In the genomic region with DNA sequence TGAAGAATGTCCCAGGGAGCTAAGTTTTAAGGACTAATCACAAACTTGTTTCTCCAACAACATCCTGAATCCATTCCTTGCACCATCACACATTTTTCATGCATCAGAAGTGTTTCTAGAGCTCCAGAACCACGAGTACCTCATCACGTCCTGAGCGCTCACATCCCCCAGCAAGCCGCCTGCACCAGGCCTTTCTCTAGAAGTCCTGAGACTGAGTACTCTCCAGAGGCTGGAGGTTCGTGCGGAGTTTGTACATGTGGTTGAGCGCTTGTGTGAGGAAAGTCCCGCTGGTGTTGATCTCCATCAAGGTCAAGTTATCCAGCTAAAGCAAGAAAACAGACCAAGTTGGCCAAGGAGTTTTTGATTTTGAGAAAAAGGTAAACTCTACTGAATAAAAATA, we compare ENCODE assay signal across 18 cellular contexts.
"Had no signal": no experiment of that assay in that cellular context is flagged by ENCODE, and none has a peak within 500 bp of the region (broad histone marks: within the 10 kb centered on the region; RNA-seq: fewer than 3 reads in every experiment).

No MANE protein-coding gene starts in this region.

- H3K4me1 ChIP-seq: neural progenitor cell, uterus had no signal

- H3K27me3 ChIP-seq: left lung, neural progenitor cell, sigmoid colon, uterus had no signal

- H3K9me3 ChIP-seq: left lung, sigmoid colon, uterus had no signal

- ATAC-seq: activated CD8-positive, alpha-beta T cell treated with anti-CD3 and anti-CD28 coated beads, Interleukin-2, amount 10 ng/mL, durations not matched to agents 7 days and 5 days; left lung; naive thymus-derived CD8-positive, alpha-beta T cell; stimulated activated naive B cell treated with anti-CD40 and anti-IgM and Interleukin-4, amounts not matched to agents 10 μg/mL and 1 μg/mL and 100 μg/mL, for 72 hours had no signal

- H3K4me3 ChIP-seq: left lung, neural progenitor cell, sigmoid colon, smooth muscle cell, uterus had no signal

- H3K36me3 ChIP-seq: neural progenitor cell, uterus had no signal

- H3K27ac ChIP-seq: left lung, neural progenitor cell, sigmoid colon, uterus, VCaP had no signal

- DNase-seq: activated CD4-positive, alpha-beta T cell treated with anti-CD3 and anti-CD28 coated beads, Interleukin-2, amount 10 ng/mL, durations not matched to agents 7 days and 5 days; activated CD4-positive, CD25-positive, alpha-beta regulatory T cell treated with anti-CD3 and anti-CD28 coated beads, Interleukin-2, amount 50 U/mL, for 72 hours; activated CD8-positive, alpha-beta T cell treated with anti-CD3 and anti-CD28 coated beads, Interleukin-2, amount 10 ng/mL, durations not matched to agents 7 days and 5 days; amniotic stem cell; immature natural killer cell; kidney glomerular epithelial cell; left lung; mammary epithelial cell; retina; sigmoid colon; stimulated activated CD4-positive, alpha-beta T cell treated with anti-CD3 and anti-CD28 coated beads, Interleukin-2, amount 100 ng/mL, for 48 hours; stimulated activated CD8-positive, alpha-beta memory T cell treated with anti-CD3 and anti-CD28 coated beads, Interleukin-4, amount 100 ng/mL, for 48 hours; stimulated activated naive B cell treated with anti-CD40 and anti-IgM and Interleukin-4, amounts not matched to agents 10 μg/mL and 1 μg/mL and 100 μg/mL, for 72 hours; uterus had no signal
